In genomic region chr13:112722433-112723250, GRCh38 we compare ENCODE assay signal across 9 cellular contexts. TPM values are rescaled to one million over a fixed set of nuclear protein-coding genes. Genes with fewer than 3 reads are reported as not detected.
A peak's percentile ranks its signal among the peaks of the same experiment; 100 is the strongest.
DNase-seq lines count a peak whose midpoint lies in the region; ATAC-seq and TF ChIP-seq lines count a peak whose summit lies in the region.
"Had no signal": no experiment of that assay in that cellular context is flagged by ENCODE, and none has a peak within 500 bp of the region (broad histone marks: within the 10 kb centered on the region; RNA-seq: fewer than 3 reads in every experiment).

No MANE protein-coding gene starts in this region.

- TF ChIP-seq POLR2A in Peyer's patch (IDR thresholded peaks at IDR 0.05), result no peak
- TF ChIP-seq POLR2A in erythroblast (IDR thresholded peaks at IDR 0.05; ENCODE audit: low read length), result no peak
- no peak for TF ChIP-seq POLR2A in GM18505 (IDR thresholded peaks at IDR 0.05; ENCODE audit: borderline replicate concordance, extremely low read depth, insufficient read depth, insufficient read length)

- H3K4me1 ChIP-seq in Peyer's patch (peaks cover 0 to 22% (median 0%) of the 10 kb centered on the region in 4 donors), neutrophil (ENCODE audit: control insufficient read depth in 1 of 2, insufficient read depth in 1 of 2, low read depth in 1 of 2, low read length in 1 of 2) (peaks cover 10 to 20% of the 10 kb centered on the region in 2 experiments)

- ATAC-seq in GM18505 (IDR thresholded peaks at IDR 0.05; ENCODE audit: unreplicated experiment), result no peak

- H3K27ac ChIP-seq in Peyer's patch, result peak overlapping the region in 2 of 4 donors; percentile 26 to 41
- peak overlapping the region; percentile 18 for H3K27ac ChIP-seq in neutrophil

- H3K27me3 ChIP-seq in Peyer's patch (no peaks in the 10 kb centered on the region), neutrophil (no peaks in the 10 kb centered on the region)
- H3K27me3 ChIP-seq: esophagus muscularis mucosa had no signal

- peak; percentile 89 for DNase-seq in EL
- DNase-seq in Peyer's patch, result peak in 2 of 3 donors; percentile 56 to 68
- DNase-seq in erythroblast (lab: John Stamatoyannopoulos, UW), result peak; percentile 80 to 85
- no peak for DNase-seq in epidermal melanocyte (ENCODE audit: insufficient read length, low spot score)
- DNase-seq in NCI-H748 (lab: John Stamatoyannopoulos, UW; ENCODE audit: unreplicated experiment), result no peak
- no peak for DNase-seq in KBM-7

- no peak for TF ChIP-seq CTCF in Peyer's patch (IDR thresholded peaks at IDR 0.05)
- TF ChIP-seq CTCF in neutrophil (IDR thresholded peaks at IDR 0.05), result no peak

- no peaks in the 10 kb centered on the region for H3K36me3 ChIP-seq in Peyer's patch
- peaks cover 10% of the 10 kb centered on the region for H3K36me3 ChIP-seq in neutrophil
- H3K36me3 ChIP-seq: esophagus muscularis mucosa had no signal

- in situ Hi-C loops in KBM-7 (cut with MboI; ENCODE audit: low pct_unique_long_range_greater_than_20kb, low sequenced_read_pairs), result no loop called here

- H3K9me3 ChIP-seq in Peyer's patch (no peaks in the 10 kb centered on the region), neutrophil (no peaks in the 10 kb centered on the region)
- H3K9me3 ChIP-seq: esophagus muscularis mucosa had no signal

- H3K4me3 ChIP-seq in Peyer's patch (no peak overlapping the region), neutrophil (ENCODE audit: low read depth in 1 of 2, low read length in 1 of 2) (no peak overlapping the region)
- H3K4me3 ChIP-seq: esophagus muscularis mucosa had no signal

RNA-seq across cellular contexts. Expression of gene ATP11A, which starts 32.8 kb away (rescaled TPM):
- total RNA-seq in Peyer's patch, result 10 to 100 TPM; 33.1 to 64.2 (median 53.7) TPM

Comparison
In these comparisons a context has a peak if more than half of its experiments do, and no peak if none do; other contexts are left out.
1. DNase-seq: peak in EL (single experiment), Peyer's patch (2 of 3) and erythroblast (2 of 2); none in epidermal melanocyte (single experiment), NCI-H748 (single experiment) and KBM-7 (single experiment).